In the genomic region with DNA sequence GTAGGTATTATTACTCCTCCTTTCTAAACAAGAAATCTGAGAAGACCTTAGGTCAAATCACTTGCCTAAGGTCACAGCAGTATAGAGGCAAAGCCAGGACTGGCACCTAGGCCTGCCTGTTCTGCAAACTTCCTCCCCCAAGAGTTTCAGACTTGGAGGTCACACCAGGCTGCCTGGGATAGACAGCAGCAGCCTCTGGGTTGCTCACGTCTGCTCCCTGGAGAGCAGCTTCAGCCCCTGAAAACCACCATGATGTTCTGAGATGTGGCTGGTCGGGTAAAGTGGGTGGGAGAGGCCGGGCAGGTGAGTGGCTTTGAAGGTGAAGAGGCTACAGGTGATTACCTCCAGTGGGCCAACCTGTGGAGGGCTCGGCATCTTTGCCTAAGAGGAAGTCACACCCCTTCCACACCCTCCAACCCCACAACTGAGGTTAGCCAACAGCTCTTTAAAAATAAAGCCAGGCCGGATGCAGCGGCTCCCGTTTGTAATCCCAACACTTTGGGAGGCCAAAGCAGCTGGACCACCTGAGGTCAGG, we compare ENCODE assay signal across 10 cellular contexts. TPM values are rescaled to one million over a fixed set of nuclear protein-coding genes. Genes with fewer than 3 reads are reported as not detected.
DNase-seq lines count a peak whose midpoint lies in the region; ATAC-seq lines count a peak whose summit lies in the region.
"Had no signal": no experiment of that assay in that cellular context is flagged by ENCODE, and none has a peak within 500 bp of the region (broad histone marks: within the 10 kb centered on the region; RNA-seq: fewer than 3 reads in every experiment).

No MANE protein-coding gene starts in this region.

- intact Hi-C loops in activated CD4-positive, alpha-beta T cell treated with anti-CD3 and anti-CD28 coated beads for 36 hours (cut with DNase I, micrococcal nuclease): loop anchor here in 1 of 2 experiments (5.0 kb wide), 1 partner anchor 36 kb away; no protein-coding TSS in a partner anchor

- POLR2A ChIA-PET in activated CD4-positive, alpha-beta T cell treated with anti-CD3 and anti-CD28 coated beads for 36 hours (lab: Charles Lee): interaction anchor here (0.6 to 0.7 kb wide), 2 partner anchors 9 to 615 kb away, joined by 3 to 5 read pairs; a partner anchor contains a TSS

- H3K27me3 ChIP-seq in layer of hippocampus (ENCODE audit: control insufficient read depth, insufficient read depth, low read length): no peaks in the 10 kb centered on the region
- H3K27me3 ChIP-seq in subcutaneous abdominal adipose tissue (ENCODE audit: control insufficient read depth in 5 of 5, insufficient read depth in 4 of 5, low read length in 5 of 5): no peaks in the 10 kb centered on the region

- no peaks in the 10 kb centered on the region for H3K27me3 Mint-ChIP-seq in activated CD4-positive, alpha-beta T cell treated with anti-CD3 and anti-CD28 coated beads for 36 hours
- H3K27me3 Mint-ChIP-seq in T-helper 2 cell treated with Interferon-gamma antibody and Interleukin-4, amounts not matched to agents 5 μg/mL and 100 μg/mL, for 36 hours (ENCODE audit: low read depth): no peaks in the 10 kb centered on the region

- no peak overlapping the region for H3K4me3 Mint-ChIP-seq in activated CD4-positive, alpha-beta T cell treated with anti-CD3 and anti-CD28 coated beads for 36 hours
- peak overlapping the region; percentile 24 for H3K4me3 Mint-ChIP-seq in T-helper 2 cell treated with Interferon-gamma antibody and Interleukin-4, amounts not matched to agents 5 μg/mL and 100 μg/mL, for 36 hours

- CTCF ChIA-PET in activated CD4-positive, alpha-beta T cell treated with anti-CD3 and anti-CD28 coated beads for 36 hours (lab: Charles Lee): interaction anchor here (0.6 to 9.7 kb wide), 4 partner anchors 8 to 34 kb away, joined by 3 to 116 read pairs (median 18); no protein-coding TSS in a partner anchor

- H3K36me3 ChIP-seq in subcutaneous abdominal adipose tissue (ENCODE audit: control insufficient read depth in 5 of 5, insufficient read depth in 5 of 5, low read length in 5 of 5): no peaks in the 10 kb centered on the region

- H3K9me3 Mint-ChIP-seq in activated CD4-positive, alpha-beta T cell treated with anti-CD3 and anti-CD28 coated beads for 36 hours (ENCODE audit: low read depth): no peaks in the 10 kb centered on the region
- no peaks in the 10 kb centered on the region for H3K9me3 Mint-ChIP-seq in T-helper 2 cell treated with Interferon-gamma antibody and Interleukin-4, amounts not matched to agents 5 μg/mL and 100 μg/mL, for 36 hours

- DNase-seq in activated CD4-positive, alpha-beta T cell treated with anti-CD3 and anti-CD28 coated beads for 36 hours: no peak
- DNase-seq in activated CD4-positive, alpha-beta T cell treated with anti-CD3 and anti-CD28 coated beads for 48 hours: no peak
- no peak for DNase-seq in T-helper 2 cell treated with Interferon-gamma antibody and Interleukin-4, amounts not matched to agents 5 μg/mL and 100 μg/mL, for 36 hours (ENCODE audit: low spot score)
- no peak for DNase-seq in NCI-H446 treated with DMSO at 0.1 percent for 48 hours (lab: John Stamatoyannopoulos, UW)
- no peak for DNase-seq in effector CD8-positive, alpha-beta T cell (lab: John Stamatoyannopoulos, UW)
- DNase-seq: activated effector memory CD4-positive, alpha-beta T cell treated with anti-CD3 and anti-CD28 coated beads, Interleukin-2, amount 50 U/mL, for 16 hours had no signal

- peaks cover 49 to 95% (median 88%) of the 10 kb centered on the region in 5 donors for H3K4me1 ChIP-seq in subcutaneous abdominal adipose tissue (ENCODE audit: control insufficient read depth in 5 of 5, insufficient read depth in 5 of 5, low read length in 5 of 5)

- H3K36me3 Mint-ChIP-seq in activated CD4-positive, alpha-beta T cell treated with anti-CD3 and anti-CD28 coated beads for 36 hours (ENCODE audit: low read depth): peaks cover 20% of the 10 kb centered on the region
- H3K36me3 Mint-ChIP-seq in T-helper 2 cell treated with Interferon-gamma antibody and Interleukin-4, amounts not matched to agents 5 μg/mL and 100 μg/mL, for 36 hours (ENCODE audit: low read depth): peaks cover 18% of the 10 kb centered on the region

- no peak overlapping the region for H3K4me3 ChIP-seq in subcutaneous abdominal adipose tissue (ENCODE audit: low read depth in 1 of 5, low read length in 5 of 5)

- H3K27ac Mint-ChIP-seq in activated CD4-positive, alpha-beta T cell treated with anti-CD3 and anti-CD28 coated beads for 36 hours: peak overlapping the region; percentile 25
- H3K27ac Mint-ChIP-seq in T-helper 2 cell treated with Interferon-gamma antibody and Interleukin-4, amounts not matched to agents 5 μg/mL and 100 μg/mL, for 36 hours: peak overlapping the region; percentile 68

- H3K9me3 ChIP-seq in subcutaneous abdominal adipose tissue (ENCODE audit: control insufficient read depth in 5 of 5, low read length in 5 of 5): no peaks in the 10 kb centered on the region

- peaks cover 99% of the 10 kb centered on the region for H3K4me1 Mint-ChIP-seq in activated CD4-positive, alpha-beta T cell treated with anti-CD3 and anti-CD28 coated beads for 36 hours
- peaks cover 89% of the 10 kb centered on the region for H3K4me1 Mint-ChIP-seq in T-helper 2 cell treated with Interferon-gamma antibody and Interleukin-4, amounts not matched to agents 5 μg/mL and 100 μg/mL, for 36 hours (ENCODE audit: low read depth)

- peak overlapping the region in 1 of 5 donors; percentile 14 for H3K9ac ChIP-seq in subcutaneous abdominal adipose tissue (ENCODE audit: low read length in 5 of 5)

- ATAC-seq in activated CD4-positive, alpha-beta T cell treated with anti-CD3 and anti-CD28 coated beads for 36 hours: no peak
- ATAC-seq in HG03045 (IDR thresholded peaks at IDR 0.05; ENCODE audit: unreplicated experiment): no peak
- ATAC-seq: esophagus mucosa had no signal

- H3K27ac ChIP-seq in layer of hippocampus (ENCODE audit: low read depth, low read length): peak overlapping the region; percentile 14
- peak overlapping the region; percentile 98 for H3K27ac ChIP-seq in subcutaneous abdominal adipose tissue (ENCODE audit: low read depth, low read length)

RNA-seq across cellular contexts. Expression of a gene that starts 37.0 kb away (rescaled TPM):
- total RNA-seq in activated CD4-positive, alpha-beta T cell treated with anti-CD3 and anti-CD28 coated beads for 36 hours: 10 to 100 TPM; 23.2 to 28.8 TPM
